In the genomic region with DNA sequence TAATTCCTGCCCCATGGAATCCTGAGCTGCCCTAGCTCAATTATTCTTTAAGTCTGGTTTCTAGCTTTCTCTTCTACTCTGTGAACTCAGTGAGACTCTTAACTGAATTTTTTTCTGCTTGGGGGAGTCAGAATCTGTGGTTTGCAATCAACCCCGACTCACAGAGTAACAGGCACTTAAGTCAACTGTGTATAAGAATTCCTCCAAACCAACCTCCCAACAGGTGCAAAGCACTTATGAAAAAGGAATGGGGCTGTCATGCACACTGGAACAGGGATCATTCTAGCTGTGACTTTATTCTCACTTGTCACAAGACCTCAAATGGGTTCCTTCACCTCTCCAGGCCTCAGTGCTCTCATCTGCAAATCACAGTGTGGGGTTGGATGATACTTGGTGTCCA, we compare ENCODE assay signal across 18 cellular contexts.
DNase-seq lines count a peak whose midpoint lies in the region; ATAC-seq and TF ChIP-seq lines count a peak whose summit lies in the region.
"Had no signal": no experiment of that assay in that cellular context is flagged by ENCODE, and none has a peak within 500 bp of the region (broad histone marks: within the 10 kb centered on the region; RNA-seq: fewer than 3 reads in every experiment).

No MANE protein-coding gene starts in this region.

- H3K9me3 ChIP-seq in SJCRH30 (replicated peaks): no peaks in the 10 kb centered on the region
- no peaks in the 10 kb centered on the region for H3K9me3 ChIP-seq in T-helper 17 cell (ENCODE audit: control insufficient read depth, low read length, poor library complexity, severe bottlenecking)
- H3K9me3 ChIP-seq: A549; BLaER1 treated with 17β-estradiol and CSF1 and Interleukin-3, amounts not matched to agents 10 nM and 100 nM; Caco-2 had no signal

- peaks cover 4% of the 10 kb centered on the region; the same call in 1 of the 2 replicates for H3K4me1 ChIP-seq in SJCRH30
- H3K4me1 ChIP-seq: A549, Caco-2 had no signal

- H3K36me3 Mint-ChIP-seq in activated T-cell treated with anti-CD3 and anti-CD28 coated beads, Interleukin-2, amount 50 U/mL, for 4 hours (ENCODE audit: insufficient read depth): no peaks in the 10 kb centered on the region
- H3K36me3 Mint-ChIP-seq in MCF 10A (ENCODE audit: insufficient read depth, unreplicated experiment): no peaks in the 10 kb centered on the region
- peaks cover 8% of the 10 kb centered on the region for H3K36me3 Mint-ChIP-seq in T-helper 17 cell (ENCODE audit: low read depth)
- H3K36me3 Mint-ChIP-seq: CD8-positive, alpha-beta T cell had no signal

- DNase-seq in DMS79 treated with DMSO at 0.1 percent for 48 hours (lab: John Stamatoyannopoulos, UW): peak; percentile 8
- no peak for DNase-seq in DMS79 (lab: John Stamatoyannopoulos, UW)
- DNase-seq in SJCRH30: peak; percentile 10 to 57
- peak; percentile 85 for DNase-seq in myocyte (ENCODE audit: low read depth)
- no peak for DNase-seq in activated T-cell treated with anti-CD3 and anti-CD28 coated beads, Interleukin-2, amount 50 U/mL, for 4 hours
- DNase-seq in MCF 10A (ENCODE audit: unreplicated experiment): no peak
- no peak for DNase-seq in T-helper 17 cell
- DNase-seq: AML-193; Caco-2; Calu3; CD4-positive, alpha-beta T cell; CD8-positive, alpha-beta T cell; GF-D8 had no signal

- H3K4me3 Mint-ChIP-seq in activated T-cell treated with anti-CD3 and anti-CD28 coated beads, Interleukin-2, amount 50 U/mL, for 4 hours: no peak overlapping the region
- no peak overlapping the region for H3K4me3 Mint-ChIP-seq in MCF 10A (ENCODE audit: unreplicated experiment)
- H3K4me3 Mint-ChIP-seq in T-helper 17 cell: no peak overlapping the region
- H3K4me3 Mint-ChIP-seq: B cell; CD4-positive, alpha-beta T cell; CD8-positive, alpha-beta T cell had no signal

- no peaks in the 10 kb centered on the region for H3K27me3 ChIP-seq in SJCRH30
- H3K27me3 ChIP-seq: BLaER1 treated with 17β-estradiol and CSF1 and Interleukin-3, amounts not matched to agents 10 nM and 100 nM had no signal

- no peak overlapping the region for H3K4me3 ChIP-seq in SJCRH30
- H3K4me3 ChIP-seq: A549; BLaER1 treated with 17β-estradiol and CSF1 and Interleukin-3, amounts not matched to agents 10 nM and 100 nM had no signal

- TF ChIP-seq CTCF in MCF 10A (IDR thresholded peaks at IDR 0.05; ENCODE audit: unreplicated experiment): no peak

- POLR2A ChIA-PET in MCF 10A (lab: Yijun Ruan, JAX): interaction anchor here (1.9 kb wide), 1 partner anchor 91 kb away, joined by 4 read pairs; no protein-coding TSS in a partner anchor

- intact Hi-C loops in MCF 10A (cut with micrococcal nuclease): no loop called here

- peaks cover 4% of the 10 kb centered on the region for H3K4me1 Mint-ChIP-seq in activated T-cell treated with anti-CD3 and anti-CD28 coated beads, Interleukin-2, amount 50 U/mL, for 4 hours (ENCODE audit: low read depth)
- H3K4me1 Mint-ChIP-seq in MCF 10A (ENCODE audit: insufficient read depth, unreplicated experiment) (no peaks in the 10 kb centered on the region), T-helper 17 cell (peaks cover 5% of the 10 kb centered on the region)

- CTCF ChIA-PET in MCF 10A (lab: Yijun Ruan, JAX): interaction anchor here (0.9 to 1.9 kb wide), 3 partner anchors 69 to 235 kb away, joined by 6 to 7 read pairs (median 6); partner anchors contain the start of gene OLFML3

- peaks cover 15% of the 10 kb centered on the region for H3K27me3 Mint-ChIP-seq in activated T-cell treated with anti-CD3 and anti-CD28 coated beads, Interleukin-2, amount 50 U/mL, for 4 hours (ENCODE audit: low read depth)
- H3K27me3 Mint-ChIP-seq in MCF 10A (ENCODE audit: insufficient read depth, unreplicated experiment) (peaks cover 39% of the 10 kb centered on the region), T-helper 17 cell (peaks cover 57% of the 10 kb centered on the region)

- no peaks in the 10 kb centered on the region for H3K36me3 ChIP-seq in SJCRH30
- H3K36me3 ChIP-seq: BLaER1 treated with 17β-estradiol and CSF1 and Interleukin-3, amounts not matched to agents 10 nM and 100 nM had no signal

- H3K27ac Mint-ChIP-seq in MCF 10A (ENCODE audit: low read depth, unreplicated experiment) (no peak overlapping the region), T-helper 17 cell (no peak overlapping the region)
- H3K27ac Mint-ChIP-seq: B cell; CD4-positive, alpha-beta T cell; CD8-positive, alpha-beta T cell had no signal

- no peak for ATAC-seq in activated T-cell treated with anti-CD3 and anti-CD28 coated beads, Interleukin-2, amount 50 U/mL, for 4 hours
- no peak for ATAC-seq in T-helper 17 cell
- ATAC-seq: A549; CD8-positive, alpha-beta T cell had no signal

- no peak overlapping the region for H3K27ac ChIP-seq in SJCRH30
- H3K27ac ChIP-seq: 22Rv1; A549; BLaER1 treated with 17β-estradiol and CSF1 and Interleukin-3, amounts not matched to agents 10 nM and 100 nM; C4-2B had no signal

- no peaks in the 10 kb centered on the region for H3K9me3 Mint-ChIP-seq in activated T-cell treated with anti-CD3 and anti-CD28 coated beads, Interleukin-2, amount 50 U/mL, for 4 hours
- H3K9me3 Mint-ChIP-seq in MCF 10A (ENCODE audit: unreplicated experiment): no peaks in the 10 kb centered on the region
- H3K9me3 Mint-ChIP-seq: CD4-positive, alpha-beta T cell; CD8-positive, alpha-beta T cell had no signal

- BruUV-seq in MCF 10A (replicated peaks; lab: Mats Ljungman, UMichigan): no TSS peak

Comparison
In these comparisons a context has a peak if more than half of its experiments do, and no peak if none do; other contexts are left out.
1. DNase-seq: peak in DMS79 treated with DMSO at 0.1 percent for 48 hours (single experiment), SJCRH30 (2 of 2) and myocyte (single experiment); none in DMS79 (single experiment), activated T-cell treated with anti-CD3 and anti-CD28 coated beads, Interleukin-2, amount 50 U/mL, for 4 hours (single experiment), MCF 10A (single experiment) and T-helper 17 cell (0 of 3).